ENCODE assay signal across 11 cellular contexts in genomic region chr2:105761931-105762515, GRCh38. TPM values are rescaled to one million over a fixed set of nuclear protein-coding genes. Genes with fewer than 3 reads are reported as not detected.
A peak's percentile ranks its signal among the peaks of the same experiment; 100 is the strongest.
DNase-seq lines count a peak whose midpoint lies in the region; ATAC-seq and TF ChIP-seq lines count a peak whose summit lies in the region.
"Had no signal": no experiment of that assay in that cellular context is flagged by ENCODE, and none has a peak within 500 bp of the region (broad histone marks: within the 10 kb centered on the region; RNA-seq: fewer than 3 reads in every experiment).

No MANE protein-coding gene starts in this region.

- H3K4me3 Mint-ChIP-seq in stimulated activated effector memory CD8-positive, alpha-beta T cell treated with anti-CD3 and anti-CD28 coated beads, Interleukin-12 subunit alpha, Interleukin-12 subunit beta, amount 100 ng/mL, for 72 hours: peak overlapping the region; percentile 68

- H3K36me3 Mint-ChIP-seq in stimulated activated effector memory CD8-positive, alpha-beta T cell treated with anti-CD3 and anti-CD28 coated beads, Interleukin-12 subunit alpha, Interleukin-12 subunit beta, amount 100 ng/mL, for 72 hours: peaks cover 66% of the 10 kb centered on the region

- 74 to 75% methylated on average over 3 to 7 of the region's 11 CpGs for WGBS in gastroesophageal sphincter (ENCODE audit: low coverage in 1 of 2), 2 donors

- peak overlapping the region; percentile 93 for H3K27ac Mint-ChIP-seq in stimulated activated effector memory CD8-positive, alpha-beta T cell treated with anti-CD3 and anti-CD28 coated beads, Interleukin-12 subunit alpha, Interleukin-12 subunit beta, amount 100 ng/mL, for 72 hours

- H3K9me3 Mint-ChIP-seq in stimulated activated effector memory CD8-positive, alpha-beta T cell treated with anti-CD3 and anti-CD28 coated beads, Interleukin-12 subunit alpha, Interleukin-12 subunit beta, amount 100 ng/mL, for 72 hours: no peaks in the 10 kb centered on the region

- H3K4me1 ChIP-seq in gastroesophageal sphincter: peaks cover 0 to 59% (median 9%) of the 10 kb centered on the region in 3 donors

- DNase-seq in activated CD8-positive, alpha-beta memory T cell treated with anti-CD3 and anti-CD28 coated beads for 24 hours: peak; percentile 53
- no peak for DNase-seq in activated CD8-positive, alpha-beta memory T cell treated with anti-CD3 and anti-CD28 coated beads, Interleukin-2, amount 50 U/mL, for 4 hours
- DNase-seq in iPS-NIHi7 (ENCODE audit: extremely low spot score) (peak; percentile 78), SHP77 treated with DMSO at 0.1 percent for 48 hours (lab: John Stamatoyannopoulos, UW) (no peak), NCI-H69 (lab: John Stamatoyannopoulos, UW) (no peak)
- DNase-seq in stimulated activated effector memory CD8-positive, alpha-beta T cell treated with anti-CD3 and anti-CD28 coated beads, Interleukin-12 subunit alpha, Interleukin-12 subunit beta, amount 100 ng/mL, for 72 hours (ENCODE audit: low spot score in 2 of 2): no peak
- DNase-seq: heart left ventricle had no signal

- no peak for ATAC-seq in stimulated activated effector memory CD8-positive, alpha-beta T cell treated with anti-CD3 and anti-CD28 coated beads, Interleukin-12 subunit alpha, Interleukin-12 subunit beta, amount 100 ng/mL, for 72 hours
- ATAC-seq in gastroesophageal sphincter: no peak
- ATAC-seq: activated CD4-positive, CD25-positive, alpha-beta regulatory T cell treated with anti-CD3 and anti-CD28 coated beads, Interleukin-2, amount 50 U/mL, for 24 hours; Panc1 had no signal

- no peaks in the 10 kb centered on the region for H3K9me3 ChIP-seq in gastroesophageal sphincter
- H3K9me3 ChIP-seq: heart left ventricle had no signal

- no peak for TF ChIP-seq POLR2A in gastroesophageal sphincter (IDR thresholded peaks at IDR 0.05)

- no peak for TF ChIP-seq CTCF in gastroesophageal sphincter (IDR thresholded peaks at IDR 0.05)

- no peak overlapping the region for H3K4me3 ChIP-seq in gastroesophageal sphincter
- H3K4me3 ChIP-seq: heart left ventricle had no signal

- TF ChIP-seq EP300 in gastroesophageal sphincter (IDR thresholded peaks at IDR 0.05): no peak

- H3K27ac ChIP-seq in angular gyrus (ENCODE audit: low read depth, low read length) (peak overlapping the region; percentile 13), gastroesophageal sphincter (no peak overlapping the region)

- H3K36me3 ChIP-seq in gastroesophageal sphincter: peaks cover 0 to 12% of the 10 kb centered on the region in 2 donors

- H3K4me1 Mint-ChIP-seq in stimulated activated effector memory CD8-positive, alpha-beta T cell treated with anti-CD3 and anti-CD28 coated beads, Interleukin-12 subunit alpha, Interleukin-12 subunit beta, amount 100 ng/mL, for 72 hours: peaks cover 97% of the 10 kb centered on the region

- no peaks in the 10 kb centered on the region for H3K27me3 ChIP-seq in gastroesophageal sphincter
- H3K27me3 ChIP-seq: heart left ventricle had no signal

RNA-seq across cellular contexts. Expression of gene NCK2, which starts 17.3 kb away (rescaled TPM):
- 100 to 1,000 TPM in 1 of 4 donors, 10 to 100 TPM in 3; 63.0 to 131 (median 89.5) TPM for total RNA-seq in gastroesophageal sphincter

Comparison
In these comparisons a context has a peak if more than half of its experiments do, and no peak if none do; other contexts are left out.
1. DNase-seq: peak in activated CD8-positive, alpha-beta memory T cell treated with anti-CD3 and anti-CD28 coated beads for 24 hours (single experiment) and iPS-NIHi7 (single experiment); none in activated CD8-positive, alpha-beta memory T cell treated with anti-CD3 and anti-CD28 coated beads, Interleukin-2, amount 50 U/mL, for 4 hours (single experiment), stimulated activated effector memory CD8-positive, alpha-beta T cell treated with anti-CD3 and anti-CD28 coated beads, Interleukin-12 subunit alpha, Interleukin-12 subunit beta, amount 100 ng/mL, for 72 hours (0 of 2), SHP77 treated with DMSO at 0.1 percent for 48 hours (single experiment) and NCI-H69 (single experiment).